ENCODE assay signal across 11 cellular contexts in the genomic region with DNA sequence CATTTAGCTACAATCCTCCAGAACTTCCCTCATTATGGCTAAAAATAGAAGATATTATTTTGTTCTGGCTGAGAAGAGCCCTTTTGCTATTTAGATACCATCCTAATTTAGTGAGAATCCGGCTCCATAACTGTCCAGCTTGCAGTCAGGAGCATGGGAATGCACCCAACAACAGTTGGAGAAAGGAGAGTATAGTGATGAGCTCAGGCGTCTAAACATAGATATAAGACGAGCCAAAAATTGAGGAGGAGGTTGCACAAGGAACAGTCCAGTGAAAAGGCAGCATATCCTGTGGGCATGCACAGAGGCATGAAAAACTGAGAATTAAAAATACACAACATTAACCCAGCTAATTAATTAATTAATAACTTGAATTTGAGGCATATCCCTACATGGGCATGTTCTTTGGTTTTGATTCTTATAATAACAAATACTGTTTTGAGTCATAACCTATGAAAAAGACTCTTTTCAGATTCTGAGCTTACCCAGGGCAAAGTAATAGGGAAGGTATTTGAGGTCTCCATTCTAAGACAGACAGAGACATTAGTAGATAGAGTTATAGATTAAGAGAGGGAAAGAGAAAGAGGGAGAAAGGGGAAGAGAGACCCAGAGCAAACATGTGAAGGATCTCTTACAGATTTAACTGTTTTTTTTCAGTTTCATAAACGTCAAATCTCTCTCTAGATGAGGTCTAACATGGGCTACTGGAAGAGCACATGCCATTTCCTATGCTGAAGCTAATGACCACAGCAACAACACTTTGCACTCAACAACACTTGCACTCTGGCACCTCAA.
DNase-seq lines count a peak whose midpoint lies in the region; ATAC-seq and TF ChIP-seq lines count a peak whose summit lies in the region.
"Had no signal": no experiment of that assay in that cellular context is flagged by ENCODE, and none has a peak within 500 bp of the region (broad histone marks: within the 10 kb centered on the region; RNA-seq: fewer than 3 reads in every experiment).

No MANE protein-coding gene starts in this region.

- H3K27ac ChIP-seq in osteoblast (ENCODE audit: low read depth, low read length) = peak overlapping the region; percentile 2
- H3K27ac ChIP-seq: hepatocyte, neutrophil had no signal

- no peaks in the 10 kb centered on the region for H3K9me3 ChIP-seq in osteoblast (ENCODE audit: low read depth, low read length)
- H3K9me3 ChIP-seq: neutrophil had no signal

- no peak overlapping the region for H3K4me3 ChIP-seq in osteoblast (ENCODE audit: insufficient read depth, low read length)
- H3K4me3 ChIP-seq: hepatocyte had no signal

- ATAC-seq in GM19025 (IDR thresholded peaks at IDR 0.05; ENCODE audit: low read depth, unreplicated experiment) (peak; percentile 91), HG02623 (IDR thresholded peaks at IDR 0.05; ENCODE audit: unreplicated experiment) (peak; percentile 75), HG03571 (IDR thresholded peaks at IDR 0.05; ENCODE audit: unreplicated experiment) (peak; percentile 83)

- no peaks in the 10 kb centered on the region for H3K27me3 ChIP-seq in osteoblast (ENCODE audit: insufficient read depth, low read length)
- H3K27me3 ChIP-seq: hepatocyte, neutrophil had no signal

- no peaks in the 10 kb centered on the region for H3K79me2 ChIP-seq in osteoblast (ENCODE audit: insufficient read depth, low read length)
- H3K79me2 ChIP-seq: hepatocyte had no signal

- no peaks in the 10 kb centered on the region for H4K20me1 ChIP-seq in osteoblast (ENCODE audit: insufficient read depth, low read length)

- H2AFZ ChIP-seq in osteoblast (ENCODE audit: low read length) = peak overlapping the region; percentile 6
- H2AFZ ChIP-seq: hepatocyte had no signal

- peaks cover 10% of the 10 kb centered on the region for H3K4me1 ChIP-seq in osteoblast (ENCODE audit: insufficient read depth, low read length)

- DNase-seq in osteoblast (ENCODE audit: insufficient read length, low spot score, missing footprints) (peak; percentile 25), DMS153 treated with DMSO at 0.1 percent for 48 hours (lab: John Stamatoyannopoulos, UW; ENCODE audit: unreplicated experiment) (no peak), HK-2 (ENCODE audit: unreplicated experiment) (no peak), GF-D8 (lab: John Stamatoyannopoulos, UW) (no peak), putamen (ENCODE audit: low spot score) (no peak)
- DNase-seq: activated CD4-positive, alpha-beta T cell treated with anti-CD3 and anti-CD28 coated beads, Interleukin-2, amount 50 U/mL, for 1 hour had no signal

- no peaks in the 10 kb centered on the region for H3K36me3 ChIP-seq in osteoblast (ENCODE audit: insufficient read depth, low read length)
- H3K36me3 ChIP-seq: neutrophil had no signal

- peak overlapping the region; percentile 2 for H3K4me2 ChIP-seq in osteoblast (ENCODE audit: insufficient read depth, low read length)
- H3K4me2 ChIP-seq: hepatocyte had no signal

- no peak for TF ChIP-seq CTCF in osteoblast (IDR thresholded peaks at IDR 0.05; ENCODE audit: extremely low read depth, low read depth, low read length)
